8 cellular contexts compared by ENCODE assay signal in genomic region chr1:40257313-40257687, GRCh38. TPM values are rescaled to one million over a fixed set of nuclear protein-coding genes. Genes with fewer than 3 reads are reported as not detected.
A peak's percentile ranks its signal among the peaks of the same experiment; 100 is the strongest.
DNase-seq lines count a peak whose midpoint lies in the region; ATAC-seq and TF ChIP-seq lines count a peak whose summit lies in the region.

No MANE protein-coding gene starts in this region.

- no peak overlapping the region for H3K23ac ChIP-seq in trophoblast cell (ENCODE audit: low read length)

- TF ChIP-seq CTCF in foreskin keratinocyte (conservative IDR thresholded peaks at IDR 0.05): no peak

- H2BK5ac ChIP-seq in trophoblast cell (ENCODE audit: low read depth, low read length, poor library complexity): peak overlapping the region; percentile 60

- H2BK12ac ChIP-seq in trophoblast cell (ENCODE audit: low read length): no peak overlapping the region

- peak; percentile 11 for ATAC-seq in activated CD4-positive, alpha-beta T cell treated with anti-CD3 and anti-CD28 coated beads for 36 hours
- peak; percentile 13 for ATAC-seq in HG03045 (IDR thresholded peaks at IDR 0.05; ENCODE audit: unreplicated experiment)
- ATAC-seq in T-helper 17 cell: no peak
- peak; percentile 1 for ATAC-seq in foreskin keratinocyte

- H3K4me2 ChIP-seq in trophoblast cell (ENCODE audit: low read length): peak overlapping the region; percentile 62

- peak; percentile 66 for DNase-seq in activated CD4-positive, alpha-beta T cell treated with anti-CD3 and anti-CD28 coated beads for 36 hours
- no peak for DNase-seq in activated CD4-positive, alpha-beta T cell treated with anti-CD3 and anti-CD28 coated beads, Interleukin-2, amount 50 U/mL, for 1 hour
- no peak for DNase-seq in T-helper 17 cell
- no peak for DNase-seq in foreskin keratinocyte
- peak; percentile 19 to 71 for DNase-seq in trophoblast cell
- DNase-seq in glomerular visceral epithelial cell (ENCODE audit: extremely low spot score): no peak
- DNase-seq in NCI-H82 (lab: John Stamatoyannopoulos, UW): no peak

- H3K27ac ChIP-seq in foreskin keratinocyte (peak overlapping the region; percentile 91), trophoblast cell (ENCODE audit: low read depth, low read length) (peak overlapping the region; percentile 93)

- peak overlapping the region; percentile 96 for H4K8ac ChIP-seq in trophoblast cell (ENCODE audit: low read depth, low read length)

- peaks cover 11% of the 10 kb centered on the region for H3K4me1 ChIP-seq in foreskin keratinocyte
- H3K4me1 ChIP-seq in trophoblast cell (ENCODE audit: control insufficient read depth in 1 of 2, insufficient read depth in 2 of 2, low read length in 2 of 2): no peaks in the 10 kb centered on the region

- H4K12ac ChIP-seq in trophoblast cell (ENCODE audit: low read depth, low read length): peak overlapping the region; percentile 66

- CTCF ChIA-PET in activated CD4-positive, alpha-beta T cell treated with anti-CD3 and anti-CD28 coated beads for 36 hours (lab: Charles Lee): interaction anchor here (0.6 to 1.0 kb wide), 5 partner anchors 51 to 148 kb away, joined by 3 to 9 read pairs (median 4); no protein-coding TSS in a partner anchor

- peaks cover 9% of the 10 kb centered on the region for H3K79me1 ChIP-seq in trophoblast cell (ENCODE audit: low read length)

- H3K4me3 ChIP-seq in trophoblast cell (ENCODE audit: low read depth, low read length): peak overlapping the region; percentile 84

- peak overlapping the region; percentile 21 for H2BK120ac ChIP-seq in trophoblast cell (ENCODE audit: insufficient read depth, low read length, poor library complexity)

- no peaks in the 10 kb centered on the region for H3K27me3 Mint-ChIP-seq in activated CD4-positive, alpha-beta T cell treated with anti-CD3 and anti-CD28 coated beads for 36 hours
- H3K27me3 Mint-ChIP-seq in T-helper 17 cell: no peaks in the 10 kb centered on the region

- H3K9me3 ChIP-seq in T-helper 17 cell (ENCODE audit: control insufficient read depth, low read length, poor library complexity, severe bottlenecking) (no peaks in the 10 kb centered on the region), trophoblast cell (ENCODE audit: insufficient read depth, low read depth, low read length) (no peaks in the 10 kb centered on the region)

- intact Hi-C loops in activated CD4-positive, alpha-beta T cell treated with anti-CD3 and anti-CD28 coated beads for 36 hours (cut with DNase I, micrococcal nuclease): loop anchor here (1.0 to 5.0 kb wide), 10 partner anchors 16 to 1065 kb away; partner anchors contain the start of genes NFYC (in 1 of the 2), RLF (in 1 of the 2), SMAP2 (in 1 of the 2) and ZFP69B (in 1 of the 2)

- peaks cover 13% of the 10 kb centered on the region in 2 experiments for H3K36me3 ChIP-seq in trophoblast cell (ENCODE audit: control insufficient read depth in 1 of 2, insufficient read depth in 2 of 2, low read length in 2 of 2)

- H2AFZ ChIP-seq in trophoblast cell (ENCODE audit: insufficient read depth, low read length, poor library complexity): peak overlapping the region; percentile 85

- POLR2A ChIA-PET in activated CD4-positive, alpha-beta T cell treated with anti-CD3 and anti-CD28 coated beads for 36 hours (lab: Charles Lee): interaction anchor here (0.6 to 1.5 kb wide), 4 partner anchors 9 to 212 kb away, joined by 3 to 4 read pairs (median 3); no protein-coding TSS in a partner anchor

- no peaks in the 10 kb centered on the region for H3K27me3 ChIP-seq in foreskin keratinocyte
- H3K27me3 ChIP-seq in trophoblast cell (ENCODE audit: insufficient read depth, low read length): no peaks in the 10 kb centered on the region

- no peaks in the 10 kb centered on the region for H3K9me3 Mint-ChIP-seq in activated CD4-positive, alpha-beta T cell treated with anti-CD3 and anti-CD28 coated beads for 36 hours (ENCODE audit: low read depth)

- peak overlapping the region; percentile 63 for H3K14ac ChIP-seq in trophoblast cell (ENCODE audit: low read length)

- H3K4ac ChIP-seq in trophoblast cell (ENCODE audit: low read depth, low read length): peak overlapping the region; percentile 41

- H3K36me3 Mint-ChIP-seq in activated CD4-positive, alpha-beta T cell treated with anti-CD3 and anti-CD28 coated beads for 36 hours (ENCODE audit: low read depth): peaks cover 43% of the 10 kb centered on the region
- peaks cover 3% of the 10 kb centered on the region for H3K36me3 Mint-ChIP-seq in T-helper 17 cell (ENCODE audit: low read depth)

- H3K27ac Mint-ChIP-seq in activated CD4-positive, alpha-beta T cell treated with anti-CD3 and anti-CD28 coated beads for 36 hours: peak overlapping the region; percentile 100
- H3K27ac Mint-ChIP-seq in T-helper 17 cell: peak overlapping the region; percentile 100

- H3K4me3 Mint-ChIP-seq in activated CD4-positive, alpha-beta T cell treated with anti-CD3 and anti-CD28 coated beads for 36 hours: peak overlapping the region; percentile 99
- peak overlapping the region; percentile 95 for H3K4me3 Mint-ChIP-seq in T-helper 17 cell

- H3K18ac ChIP-seq in trophoblast cell (ENCODE audit: low read length): peak overlapping the region; percentile 34

- peaks cover 7% of the 10 kb centered on the region for H3K79me2 ChIP-seq in trophoblast cell (ENCODE audit: control insufficient read depth, insufficient read depth, low read length, poor library complexity)

- H3K4me1 Mint-ChIP-seq in activated CD4-positive, alpha-beta T cell treated with anti-CD3 and anti-CD28 coated beads for 36 hours: peaks cover 43% of the 10 kb centered on the region
- H3K4me1 Mint-ChIP-seq in T-helper 17 cell: peaks cover 17% of the 10 kb centered on the region

- WGBS in trophoblast cell (ENCODE audit: extremely low coverage, insufficient coverage, insufficient read length): no CpG with 5 or more reads among the region's 16 CpGs

- peak overlapping the region; percentile 99 for H3K9ac ChIP-seq in trophoblast cell (ENCODE audit: low read length)

- H2AK5ac ChIP-seq in trophoblast cell (ENCODE audit: low read length): no peak overlapping the region

- peak overlapping the region; percentile 53 for H4K91ac ChIP-seq in trophoblast cell (ENCODE audit: low read depth, low read length)

RNA-seq across cellular contexts. Expression of gene ZMPSTE24, which starts 0.7 kb away (rescaled TPM):
- total RNA-seq in activated CD4-positive, alpha-beta T cell treated with anti-CD3 and anti-CD28 coated beads for 36 hours: 10 to 100 TPM; 20.7 to 23.0 TPM
- total RNA-seq in T-helper 17 cell (10 to 100 TPM in 1 of 2 donors, 1 to 10 TPM in 1; 9.0 to 14.3 TPM), foreskin keratinocyte (57.3 and 63.1 TPM in 2 replicates)
- 22.4 and 29.7 TPM in 2 replicates for polyA plus RNA-seq in foreskin keratinocyte
- 36.9 and 39.4 TPM in 2 replicates for polyA plus RNA-seq in trophoblast cell (2013)

RNA-seq across cellular contexts. Expression of gene TMCO2, which starts 9.6 kb away (rescaled TPM):
- not detected for total RNA-seq in activated CD4-positive, alpha-beta T cell treated with anti-CD3 and anti-CD28 coated beads for 36 hours
- total RNA-seq in T-helper 17 cell: not detected
- total RNA-seq in foreskin keratinocyte: not detected in 2 replicates
- polyA plus RNA-seq in foreskin keratinocyte: 0.10 TPM in 1 of 2 replicates, not detected in the other
- 0.33 and 0.35 TPM in 2 replicates for polyA plus RNA-seq in trophoblast cell (2013)

RNA-seq across cellular contexts. Expression of gene COL9A2, which starts 59.8 kb away (rescaled TPM):
- total RNA-seq in activated CD4-positive, alpha-beta T cell treated with anti-CD3 and anti-CD28 coated beads for 36 hours: 1 to 10 TPM; 2.5 to 3.0 TPM
- total RNA-seq in T-helper 17 cell (1 to 10 TPM; 2.6 to 4.3 TPM), foreskin keratinocyte (22.6 and 40.3 TPM in 2 replicates)
- polyA plus RNA-seq in foreskin keratinocyte: 26.6 and 48.6 TPM in 2 replicates
- polyA plus RNA-seq in trophoblast cell (2013): 18.1 and 20.5 TPM in 2 replicates

Comparison
In these comparisons a context has a peak if more than half of its experiments do, and no peak if none do; other contexts are left out.
1. DNase-seq: peak in activated CD4-positive, alpha-beta T cell treated with anti-CD3 and anti-CD28 coated beads for 36 hours (single experiment) and trophoblast cell (2 of 2); none in activated CD4-positive, alpha-beta T cell treated with anti-CD3 and anti-CD28 coated beads, Interleukin-2, amount 50 U/mL, for 1 hour (single experiment), T-helper 17 cell (0 of 3), foreskin keratinocyte (0 of 2), glomerular visceral epithelial cell (single experiment) and NCI-H82 (single experiment).